Comparison of ENCODE assay signal across 1 cellular context in the genomic region with DNA sequence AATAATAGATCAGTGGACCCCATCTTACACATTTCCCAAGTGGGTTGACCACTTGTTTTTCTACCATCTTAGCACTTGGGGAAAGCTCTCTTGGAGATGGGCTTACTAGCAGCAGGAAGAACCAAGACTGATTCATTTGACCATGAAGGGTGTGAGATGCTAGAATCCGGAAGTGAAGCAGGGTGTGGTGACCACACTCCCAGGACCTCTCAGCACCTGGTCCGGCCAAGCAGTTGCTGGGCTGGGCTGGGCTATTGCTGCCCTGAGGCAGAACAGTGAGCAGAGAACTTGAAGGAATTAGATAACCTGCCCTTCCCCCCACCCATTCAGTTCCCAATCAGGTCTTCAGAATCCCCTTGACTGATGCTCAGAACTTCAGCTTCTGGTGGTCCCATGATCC.
TF ChIP-seq lines count a peak whose summit lies in the region.

No MANE protein-coding gene starts in this region.

TF ChIP-seq in GM12878, 131 proteins besides CTCF, POLR2A, EP300 and RAD21:
- TF ChIP-seq, protein P1, sequence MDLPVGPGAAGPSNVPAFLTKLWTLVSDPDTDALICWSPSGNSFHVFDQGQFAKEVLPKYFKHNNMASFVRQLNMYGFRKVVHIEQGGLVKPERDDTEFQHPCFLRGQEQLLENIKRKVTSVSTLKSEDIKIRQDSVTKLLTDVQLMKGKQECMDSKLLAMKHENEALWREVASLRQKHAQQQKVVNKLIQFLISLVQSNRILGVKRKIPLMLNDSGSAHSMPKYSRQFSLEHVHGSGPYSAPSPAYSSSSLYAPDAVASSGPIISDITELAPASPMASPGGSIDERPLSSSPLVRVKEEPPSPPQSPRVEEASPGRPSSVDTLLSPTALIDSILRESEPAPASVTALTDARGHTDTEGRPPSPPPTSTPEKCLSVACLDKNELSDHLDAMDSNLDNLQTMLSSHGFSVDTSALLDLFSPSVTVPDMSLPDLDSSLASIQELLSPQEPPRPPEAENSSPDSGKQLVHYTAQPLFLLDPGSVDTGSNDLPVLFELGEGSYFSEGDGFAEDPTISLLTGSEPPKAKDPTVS (IDR thresholded peaks at IDR 0.05; ENCODE audit: low read depth, low read length): no peak
- peak; percentile 48 for TF ChIP-seq RUNX3 (IDR thresholded peaks at IDR 0.05; ENCODE audit: low read length)
- TF ChIP-seq MYC (IDR thresholded peaks at IDR 0.05; ENCODE audit: insufficient read depth, insufficient read length, insufficient replicate concordance, low read length, severe bottlenecking): no peak
- TF ChIP-seq SPI1 (IDR thresholded peaks at IDR 0.05; ENCODE audit: borderline replicate concordance, insufficient read depth, low read depth, low read length): 0 out of 2 replicates have a peak, but pooled peaks have one; percentile 22
- no peak for TF ChIP-seq ZBTB11 (CRISPR knock-in tag; IDR thresholded peaks at IDR 0.05)
